Comparison of ENCODE assay signal across 8 cellular contexts in genomic region chr22:46754110-46754799, GRCh38.
DNase-seq lines count a peak whose midpoint lies in the region; ATAC-seq and TF ChIP-seq lines count a peak whose summit lies in the region.

No MANE protein-coding gene starts in this region.

- in situ Hi-C loops in brain microvascular endothelial cell (cut with HindIII; ENCODE audit: low pct_ligation_motif_present, low sequenced_read_pairs), result no loop called here

- no peak for ATAC-seq in GM21526 (IDR thresholded peaks at IDR 0.05; ENCODE audit: low FRiP score, unreplicated experiment)
- ATAC-seq in HG02970 (IDR thresholded peaks at IDR 0.05; ENCODE audit: low FRiP score, unreplicated experiment), result no peak

- intact Hi-C loops in tibial artery (cut with DNase I; ENCODE audit: low total_unique reads), result no loop called here

- DNase-seq in GM04503 (ENCODE audit: low read depth) (peak; percentile 92), NOMO-1 (lab: John Stamatoyannopoulos, UW; ENCODE audit: unreplicated experiment in 2 of 2) (peak; percentile 70 to 83), brain microvascular endothelial cell (peak; percentile 99), left kidney (ENCODE audit: low read depth, low spot score) (peak; percentile 64), tibial artery (peak; percentile 94 to 98), NCI-H2227 treated with DMSO at 0.1 percent for 48 hours (lab: John Stamatoyannopoulos, UW) (no peak)

- TF ChIP-seq CTCF in brain microvascular endothelial cell (IDR thresholded peaks at IDR 0.05; ENCODE audit: low read depth, low read length, missing control alignments) (no peak), tibial artery (IDR thresholded peaks at IDR 0.05) (no peak)

- H3K27ac ChIP-seq in brain microvascular endothelial cell, result peak overlapping the region; percentile 95
- peak overlapping the region; percentile 91 to 97 for H3K27ac ChIP-seq in tibial artery

- peaks cover 7 to 36% (median 27%) of the 10 kb centered on the region in 4 donors for H3K4me1 ChIP-seq in tibial artery

- H3K27me3 ChIP-seq in brain microvascular endothelial cell (replicated peaks) (no peaks in the 10 kb centered on the region), tibial artery (no peaks in the 10 kb centered on the region)

- H3K36me3 ChIP-seq in brain microvascular endothelial cell (replicated peaks), result no peaks in the 10 kb centered on the region
- no peaks in the 10 kb centered on the region for H3K36me3 ChIP-seq in tibial artery

- H3K4me3 ChIP-seq in brain microvascular endothelial cell (ENCODE audit: low read depth, low read length) (no peak overlapping the region), tibial artery (peak overlapping the region; percentile 3 to 22)

- H3K9me3 ChIP-seq in tibial artery, result no peaks in the 10 kb centered on the region
